ENCODE assay signal across 29 cellular contexts in the genomic region with DNA sequence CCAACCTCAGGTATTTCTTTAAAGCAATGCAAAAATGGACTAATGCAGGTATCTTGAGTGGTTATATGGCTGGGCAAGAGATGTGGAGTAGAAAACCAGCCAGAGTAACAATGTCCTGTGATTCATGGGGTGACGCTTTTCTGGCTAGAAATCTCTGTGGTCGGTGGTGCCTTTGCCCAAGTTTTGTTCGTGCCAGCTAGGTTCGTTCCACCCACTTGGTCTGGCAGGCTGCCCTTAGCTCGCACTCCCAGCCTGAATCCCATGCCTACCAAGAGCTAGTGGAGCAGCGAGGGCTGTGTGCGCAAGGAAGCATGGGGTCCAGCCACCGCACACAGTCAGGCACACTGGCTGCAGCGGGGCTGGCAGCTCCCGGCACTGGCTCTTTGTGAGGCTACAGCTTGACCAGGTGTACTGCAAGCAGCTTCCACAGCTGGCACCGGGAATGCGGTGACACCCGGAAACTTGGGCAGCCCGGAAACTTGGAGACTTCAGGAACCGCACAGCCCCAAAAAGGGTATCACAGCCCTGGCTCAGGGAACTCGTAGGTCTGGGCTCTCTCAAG.
"Had no signal": no experiment of that assay in that cellular context is flagged by ENCODE, and none has a peak within 500 bp of the region (broad histone marks: within the 10 kb centered on the region; RNA-seq: fewer than 3 reads in every experiment).

No MANE protein-coding gene starts in this region.

- H3K27me3 ChIP-seq: brain microvascular endothelial cell, SJSA1 had no signal

- H3K9me3 ChIP-seq: SJSA1 had no signal

- ATAC-seq: activated T-cell treated with anti-CD3 and anti-CD28 coated beads, Interleukin-2, amount 50 U/mL, for 4 hours; Panc1; SK-N-SH treated with all-trans-retinoic acid at 6 μM for 48 hours; T-helper 17 cell had no signal

- H3K4me3 Mint-ChIP-seq: activated B cell treated with CpG ODN at 0.5 μM for 24 hours; activated CD4-positive, alpha-beta memory T cell treated with anti-CD3 and anti-CD28 coated beads for 36 hours; activated CD4-positive, alpha-beta T cell treated with anti-CD3 and anti-CD28 coated beads, Interleukin-2, amount 10 ng/mL, durations not matched to agents 7 days and 5 days; activated naive CD8-positive, alpha-beta T cell; activated T-cell treated with anti-CD3 and anti-CD28 coated beads, Interleukin-2, amount 50 U/mL, for 4 hours; T-helper 17 cell had no signal

- H3K4me3 ChIP-seq: SJSA1 had no signal

- H3K27me3 Mint-ChIP-seq: activated B cell treated with CpG ODN at 0.5 μM for 24 hours; activated CD4-positive, alpha-beta memory T cell treated with anti-CD3 and anti-CD28 coated beads for 36 hours; activated CD4-positive, alpha-beta T cell treated with anti-CD3 and anti-CD28 coated beads, Interleukin-2, amount 10 ng/mL, durations not matched to agents 7 days and 5 days; activated naive CD8-positive, alpha-beta T cell; T-helper 17 cell had no signal

- H3K27ac ChIP-seq: brain microvascular endothelial cell, RWPE1, SJSA1 had no signal

- H3K9me3 Mint-ChIP-seq: activated T-cell treated with anti-CD3 and anti-CD28 coated beads, Interleukin-2, amount 50 U/mL, for 4 hours had no signal

- H3K27ac Mint-ChIP-seq: activated B cell treated with CpG ODN at 0.5 μM for 24 hours; activated CD4-positive, alpha-beta memory T cell treated with anti-CD3 and anti-CD28 coated beads for 36 hours; activated CD4-positive, alpha-beta T cell treated with anti-CD3 and anti-CD28 coated beads, Interleukin-2, amount 10 ng/mL, durations not matched to agents 7 days and 5 days; activated naive CD8-positive, alpha-beta T cell; T-helper 17 cell had no signal

- H3K36me3 ChIP-seq: brain microvascular endothelial cell, SJSA1 had no signal

- DNase-seq: activated B cell treated with CpG ODN at 0.5 μM for 24 hours; activated CD4-positive, alpha-beta memory T cell treated with anti-CD3 and anti-CD28 coated beads for 36 hours; activated CD4-positive, alpha-beta T cell treated with anti-CD3 and anti-CD28 coated beads for 1 hour; activated CD4-positive, alpha-beta T cell treated with anti-CD3 and anti-CD28 coated beads, Interleukin-2, amount 10 ng/mL, durations not matched to agents 7 days and 5 days; activated CD8-positive, alpha-beta memory T cell treated with anti-CD3 and anti-CD28 coated beads for 24 hours; activated effector memory CD4-positive, alpha-beta T cell treated with anti-CD3 and anti-CD28 coated beads, Interleukin-2, amount 50 U/mL, for 16 hours; activated naive CD4-positive, alpha-beta T cell treated with Interleukin-2 at 50 U/mL for 16 hours; activated T-cell treated with anti-CD3 and anti-CD28 coated beads, Interleukin-2, amount 50 U/mL, for 4 hours; amygdala; brain microvascular endothelial cell; Kasumi-1; KBM-7; MV-4-11; NCI-H1092 treated with DMSO at 0.1 percent for 48 hours; NCI-H1436 treated with DMSO at 0.1 percent for 48 hours; NCI-H187; NCI-H2081; NCI-H510A treated with DMSO at 0.1 percent for 48 hours; NCI-H69; NK-92 treated with Interleukin-12 subunit alpha and Interleukin-12 subunit beta, amount 100 ng/mL, for 24 hours; OCI-M1; SHP77; T-helper 17 cell; T-helper 9 cell had no signal

- H3K4me1 ChIP-seq: SJSA1 had no signal

- H3K4me1 Mint-ChIP-seq: activated B cell treated with CpG ODN at 0.5 μM for 24 hours; activated CD4-positive, alpha-beta T cell treated with anti-CD3 and anti-CD28 coated beads, Interleukin-2, amount 10 ng/mL, durations not matched to agents 7 days and 5 days; T-helper 17 cell had no signal

- H3K36me3 Mint-ChIP-seq: activated CD4-positive, alpha-beta memory T cell treated with anti-CD3 and anti-CD28 coated beads for 36 hours; activated naive CD8-positive, alpha-beta T cell had no signal
